24 cellular contexts compared by ENCODE assay signal in the genomic region with DNA sequence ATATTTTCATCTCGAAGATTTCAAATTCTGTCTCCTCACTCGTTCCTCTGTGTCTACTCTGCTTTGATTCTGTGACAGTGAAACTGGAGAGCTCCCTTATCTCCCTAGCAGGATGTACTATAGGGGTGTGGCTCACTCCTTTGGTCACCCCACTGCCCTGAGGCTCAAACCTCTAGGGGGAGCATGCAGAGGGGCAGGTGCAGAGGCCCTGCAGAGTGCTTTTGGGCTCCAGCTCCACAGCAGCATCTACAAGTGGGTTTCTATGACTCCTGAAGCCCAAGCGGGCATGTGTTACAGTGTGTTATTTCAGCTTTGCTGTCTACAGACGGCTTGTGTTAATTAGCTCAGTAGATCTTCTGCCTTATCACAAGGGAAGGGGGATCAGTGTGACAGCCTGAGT.
DNase-seq lines count a peak whose midpoint lies in the region; ATAC-seq and TF ChIP-seq lines count a peak whose summit lies in the region.
"Had no signal": no experiment of that assay in that cellular context is flagged by ENCODE, and none has a peak within 500 bp of the region (broad histone marks: within the 10 kb centered on the region; RNA-seq: fewer than 3 reads in every experiment).

No MANE protein-coding gene starts in this region.

- peak; percentile 2 for DNase-seq in Ammon's horn (ENCODE audit: low spot score)
- DNase-seq in MM.1S: peak; percentile 27
- DNase-seq in hepatocyte (ENCODE audit: low spot score): peak; percentile 4
- no peak for DNase-seq in natural killer cell
- DNase-seq in ovary: no peak
- no peak for DNase-seq in midbrain (lab: John Stamatoyannopoulos, UW)
- DNase-seq: ACHN; activated CD4-positive, alpha-beta T cell treated with anti-CD3 and anti-CD28 coated beads for 1 hour; activated CD8-positive, alpha-beta T cell treated with anti-CD3 and anti-CD28 coated beads, Interleukin-2, amount 10 ng/mL, durations not matched to agents 7 days and 5 days; activated gamma-delta T cell treated with Interleukin-2 at 50 U/mL for 16 hours; activated T-cell treated with anti-CD3 and anti-CD28 coated beads for 4 hours; HCEC 1CT; head of caudate nucleus; Kasumi-1; NCI-H1105 treated with DMSO at 0.1 percent for 48 hours; NCI-H2107; NCI-H524; T-helper 9 cell; upper lobe of right lung had no signal

- TF ChIP-seq POLR2A in ovary (IDR thresholded peaks at IDR 0.05): no peak

- no peaks in the 10 kb centered on the region for H3K4me1 Mint-ChIP-seq in natural killer cell
- H3K4me1 Mint-ChIP-seq: memory B cell had no signal

- H3K9me3 ChIP-seq in MM.1S (replicated peaks; ENCODE audit: insufficient read depth, low read length) (no peaks in the 10 kb centered on the region), SU-DHL-6 (ENCODE audit: insufficient read depth, low read length) (no peaks in the 10 kb centered on the region), hepatocyte (ENCODE audit: low read depth) (no peaks in the 10 kb centered on the region), ovary (no peaks in the 10 kb centered on the region)
- H3K9me3 ChIP-seq: BLaER1 treated with 17β-estradiol and CSF1 and Interleukin-3, amounts not matched to agents 10 nM and 100 nM; upper lobe of right lung had no signal

- no peak for TF ChIP-seq EP300 in ovary (IDR thresholded peaks at IDR 0.05)

- H3K36me3 Mint-ChIP-seq in natural killer cell: peaks cover 8% of the 10 kb centered on the region
- H3K36me3 Mint-ChIP-seq: memory B cell had no signal

- no peak overlapping the region for H3K4me3 ChIP-seq in MM.1S (ENCODE audit: low read length)
- no peak overlapping the region for H3K4me3 ChIP-seq in SU-DHL-6 (ENCODE audit: insufficient read depth, low read length, poor library complexity, severe bottlenecking)
- H3K4me3 ChIP-seq in hepatocyte: no peak overlapping the region
- H3K4me3 ChIP-seq in ovary: no peak overlapping the region
- H3K4me3 ChIP-seq: BLaER1 treated with 17β-estradiol and CSF1 and Interleukin-3, amounts not matched to agents 10 nM and 100 nM; smooth muscle cell; upper lobe of right lung had no signal

- H3K27ac ChIP-seq in MM.1S (ENCODE audit: low read length): no peak overlapping the region
- H3K27ac ChIP-seq in SU-DHL-6 (ENCODE audit: low read depth, low read length): no peak overlapping the region
- H3K27ac ChIP-seq in hepatocyte: no peak overlapping the region
- H3K27ac ChIP-seq in ovary: no peak overlapping the region
- H3K27ac ChIP-seq: BLaER1 treated with 17β-estradiol and CSF1 and Interleukin-3, amounts not matched to agents 10 nM and 100 nM; upper lobe of right lung had no signal

- H3K27me3 Mint-ChIP-seq in natural killer cell (ENCODE audit: low read depth in 2 of 2): no peaks in the 10 kb centered on the region
- H3K27me3 Mint-ChIP-seq: memory B cell had no signal

- peaks cover 18 to 37% of the 10 kb centered on the region in 2 donors for H3K9me3 Mint-ChIP-seq in natural killer cell
- H3K9me3 Mint-ChIP-seq: memory B cell had no signal

- H3K27ac Mint-ChIP-seq in natural killer cell: no peak overlapping the region
- H3K27ac Mint-ChIP-seq: activated CD8-positive, alpha-beta T cell treated with anti-CD3 and anti-CD28 coated beads, Interleukin-2, amount 10 ng/mL, durations not matched to agents 7 days and 5 days; memory B cell had no signal

- H3K79me2 ChIP-seq in MM.1S (ENCODE audit: low read length): no peaks in the 10 kb centered on the region
- H3K79me2 ChIP-seq in SU-DHL-6 (ENCODE audit: insufficient read depth, low read length): no peaks in the 10 kb centered on the region
- H3K79me2 ChIP-seq in hepatocyte: no peaks in the 10 kb centered on the region

- no peak overlapping the region for H3K4me2 ChIP-seq in MM.1S (ENCODE audit: low read depth, low read length)
- H3K4me2 ChIP-seq in SU-DHL-6 (ENCODE audit: low read depth, low read length, poor library complexity, severe bottlenecking): no peak overlapping the region
- H3K4me2 ChIP-seq in hepatocyte: no peak overlapping the region
- H3K4me2 ChIP-seq: BLaER1 treated with 17β-estradiol and CSF1 and Interleukin-3, amounts not matched to agents 10 nM and 100 nM; smooth muscle cell had no signal

- peak; percentile 1; the same call in 1 of the 2 replicates for TF ChIP-seq CTCF in MM.1S (IDR thresholded peaks at IDR 0.05; ENCODE audit: low read length)
- no peak for TF ChIP-seq CTCF in SU-DHL-6 (IDR thresholded peaks at IDR 0.05; ENCODE audit: insufficient read depth, low read length, poor library complexity, severe bottlenecking)
- TF ChIP-seq CTCF in hepatocyte (IDR thresholded peaks at IDR 0.05; ENCODE audit: poor library complexity): no peak
- TF ChIP-seq CTCF in natural killer cell (IDR thresholded peaks at IDR 0.05): no peak
- no peak for TF ChIP-seq CTCF in ovary (IDR thresholded peaks at IDR 0.05)

- H3K9ac ChIP-seq in MM.1S (ENCODE audit: low read length) (no peak overlapping the region), SU-DHL-6 (ENCODE audit: low read length) (no peak overlapping the region)
- H3K9ac ChIP-seq: BLaER1 treated with 17β-estradiol and CSF1 and Interleukin-3, amounts not matched to agents 10 nM and 100 nM had no signal

- ATAC-seq in natural killer cell: no peak
- no peak for ATAC-seq in GM18520 (IDR thresholded peaks at IDR 0.05; ENCODE audit: unreplicated experiment)
- ATAC-seq: activated CD8-positive, alpha-beta T cell treated with anti-CD3 and anti-CD28 coated beads, Interleukin-2, amount 10 ng/mL, durations not matched to agents 7 days and 5 days; upper lobe of right lung had no signal

- no peak overlapping the region for H3K4me3 Mint-ChIP-seq in natural killer cell
- H3K4me3 Mint-ChIP-seq: activated CD8-positive, alpha-beta T cell treated with anti-CD3 and anti-CD28 coated beads, Interleukin-2, amount 10 ng/mL, durations not matched to agents 7 days and 5 days; memory B cell had no signal

- H3K9me2 ChIP-seq in MM.1S (replicated peaks; ENCODE audit: insufficient read depth, low read length): no peaks in the 10 kb centered on the region
- H3K9me2 ChIP-seq in SU-DHL-6 (replicated peaks; ENCODE audit: insufficient read depth, low read length): no peaks in the 10 kb centered on the region
- H3K9me2 ChIP-seq in hepatocyte (replicated peaks; ENCODE audit: insufficient read depth): no peaks in the 10 kb centered on the region

- H3K27me3 ChIP-seq in MM.1S (replicated peaks; ENCODE audit: insufficient read depth, low read length) (no peaks in the 10 kb centered on the region), SU-DHL-6 (ENCODE audit: low read length) (no peaks in the 10 kb centered on the region), hepatocyte (no peaks in the 10 kb centered on the region), ovary (no peaks in the 10 kb centered on the region)
- H3K27me3 ChIP-seq: BLaER1 treated with 17β-estradiol and CSF1 and Interleukin-3, amounts not matched to agents 10 nM and 100 nM; upper lobe of right lung had no signal

- no peaks in the 10 kb centered on the region for H3K36me3 ChIP-seq in MM.1S (replicated peaks; ENCODE audit: insufficient read depth, low read length)
- H3K36me3 ChIP-seq in SU-DHL-6 (ENCODE audit: low read length): no peaks in the 10 kb centered on the region
- H3K36me3 ChIP-seq in hepatocyte (replicated peaks; ENCODE audit: insufficient read depth, low read depth): no peaks in the 10 kb centered on the region
- no peaks in the 10 kb centered on the region for H3K36me3 ChIP-seq in ovary
- H3K36me3 ChIP-seq: BLaER1 treated with 17β-estradiol and CSF1 and Interleukin-3, amounts not matched to agents 10 nM and 100 nM; upper lobe of right lung had no signal

- no peaks in the 10 kb centered on the region for H3F3A ChIP-seq in MM.1S (ENCODE audit: insufficient read depth, low read length)
- no peaks in the 10 kb centered on the region for H3F3A ChIP-seq in SU-DHL-6 (ENCODE audit: insufficient read depth)

- WGBS in hepatocyte (ENCODE audit: low lambda C conversion rate, missing lambda C conversion rate): 64% methylated on average over 4 of the region's 4 CpGs
- WGBS in ovary, 3 donors: 48 to 64% (median 60%) methylated on average over 4 of the region's 4 CpGs

- no peaks in the 10 kb centered on the region for H3K4me1 ChIP-seq in MM.1S (ENCODE audit: low read length)
- no peaks in the 10 kb centered on the region for H3K4me1 ChIP-seq in hepatocyte (ENCODE audit: insufficient read depth)
- H3K4me1 ChIP-seq in ovary (ENCODE audit: insufficient read depth): no peaks in the 10 kb centered on the region
- H3K4me1 ChIP-seq: BLaER1 treated with 17β-estradiol and CSF1 and Interleukin-3, amounts not matched to agents 10 nM and 100 nM; upper lobe of right lung had no signal

- intact Hi-C loops in natural killer cell (cut with micrococcal nuclease): no loop called here
- intact Hi-C loops in ovary (cut with DNase I): no loop called here

- no peak overlapping the region for H2AFZ ChIP-seq in MM.1S (ENCODE audit: low read length)
- H2AFZ ChIP-seq in SU-DHL-6 (ENCODE audit: low read depth, low read length, severe bottlenecking): peak overlapping the region; percentile 31
- H2AFZ ChIP-seq in hepatocyte: no peak overlapping the region

- H4K20me1 ChIP-seq in MM.1S (ENCODE audit: insufficient read depth, low read length) (no peaks in the 10 kb centered on the region), SU-DHL-6 (ENCODE audit: low read depth, low read length) (no peaks in the 10 kb centered on the region), hepatocyte (ENCODE audit: insufficient read depth, poor library complexity, severe bottlenecking) (no peaks in the 10 kb centered on the region)
- H4K20me1 ChIP-seq: BLaER1 treated with 17β-estradiol and CSF1 and Interleukin-3, amounts not matched to agents 10 nM and 100 nM had no signal

Comparison
In these comparisons a context has a peak if more than half of its experiments do, and no peak if none do; other contexts are left out.
1. DNase-seq: peak in Ammon's horn (single experiment), MM.1S (single experiment) and hepatocyte (single experiment); none in natural killer cell (single experiment), ovary (0 of 5) and midbrain (single experiment).